27 cellular contexts compared by ENCODE assay signal in the genomic region with DNA sequence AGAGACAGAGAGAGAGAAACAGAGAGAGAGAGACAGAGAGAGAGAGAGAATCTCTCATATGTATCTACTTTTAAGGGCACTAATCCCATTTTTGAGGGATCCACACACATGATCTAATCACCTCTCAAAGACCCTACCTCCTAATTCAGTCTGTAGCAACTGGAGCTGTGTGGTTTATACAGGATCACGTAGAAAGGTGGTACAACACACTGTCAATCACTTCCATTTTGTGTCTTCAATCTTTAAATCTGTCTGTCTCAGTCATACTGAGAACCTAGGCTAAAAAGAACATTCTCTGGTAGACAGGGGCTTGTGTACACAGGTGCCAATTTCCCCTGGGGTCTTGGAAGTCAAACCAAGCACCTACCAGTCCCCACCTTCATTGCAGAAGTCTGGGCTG.
"Had no signal": no experiment of that assay in that cellular context is flagged by ENCODE, and none has a peak within 500 bp of the region (broad histone marks: within the 10 kb centered on the region; RNA-seq: fewer than 3 reads in every experiment).

No MANE protein-coding gene starts in this region.

- DNase-seq: dermis blood vessel endothelial cell; dorsolateral prefrontal cortex; effector CD4-positive, alpha-beta T cell; effector memory CD4-positive, alpha-beta T cell; erythroblast; esophagus squamous epithelium; foreskin fibroblast; foreskin melanocyte; gastrocnemius medialis; glutamatergic neuron; head of caudate nucleus; heart right ventricle; hypothalamus; immature natural killer cell; islet precursor cell; left cardiac atrium; left lung; left ventricle myocardium superior; lower lobe of right lung; mesendoderm; midbrain had no signal

- H3K4me1 Mint-ChIP-seq: immature natural killer cell, memory B cell had no signal

- ATAC-seq: esophagus mucosa, gastrocnemius medialis, heart right ventricle, left cardiac atrium, left lung, left ventricle myocardium superior, lower lobe of right lung had no signal

- H3K9me3 ChIP-seq: esophagus squamous epithelium, gastrocnemius medialis, heart right ventricle, left lung, lower lobe of right lung had no signal

- H3K27ac ChIP-seq: coronary artery, dorsolateral prefrontal cortex, epithelial cell of prostate, esophagus squamous epithelium, gastrocnemius medialis, heart right ventricle, hepatocyte, left lung, lower lobe of right lung had no signal

- H3K36me3 ChIP-seq: esophagus squamous epithelium, gastrocnemius medialis, heart right ventricle, left lung, lower lobe of right lung had no signal

- H3K79me2 ChIP-seq: hepatocyte had no signal

- H3K27me3 ChIP-seq: dorsolateral prefrontal cortex, esophagus squamous epithelium, gastrocnemius medialis, heart right ventricle, hepatocyte, left lung had no signal

- H3K36me3 Mint-ChIP-seq: immature natural killer cell, memory B cell had no signal

- FAIRE-seq: colon had no signal

- H3K4me2 ChIP-seq: hepatocyte had no signal

- H3K4me3 Mint-ChIP-seq: immature natural killer cell, memory B cell had no signal

- H2AFZ ChIP-seq: hepatocyte had no signal

- H3K27ac Mint-ChIP-seq: immature natural killer cell, memory B cell had no signal

- H3K4me3 ChIP-seq: coronary artery, dorsolateral prefrontal cortex, esophagus squamous epithelium, gastrocnemius medialis, heart right ventricle, hepatocyte, left lung, lower lobe of right lung had no signal

- H3K4me1 ChIP-seq: esophagus squamous epithelium, gastrocnemius medialis, heart right ventricle, left lung, lower lobe of right lung had no signal
